ENCODE assay signal across 8 cellular contexts in genomic region chr4:118032691-118033090, GRCh38. TPM values are rescaled to one million over a fixed set of nuclear protein-coding genes. Genes with fewer than 3 reads are reported as not detected.
DNase-seq lines count a peak whose midpoint lies in the region; ATAC-seq and TF ChIP-seq lines count a peak whose summit lies in the region.
"Had no signal": no experiment of that assay in that cellular context is flagged by ENCODE, and none has a peak within 500 bp of the region (broad histone marks: within the 10 kb centered on the region; RNA-seq: fewer than 3 reads in every experiment).

No MANE protein-coding gene starts in this region.

- H3K4me3 Mint-ChIP-seq in GM23338: peak overlapping the region; percentile 81

- H3K36me3 ChIP-seq in GM23338 (ENCODE audit: insufficient read depth): no peaks in the 10 kb centered on the region
- no peaks in the 10 kb centered on the region for H3K36me3 ChIP-seq in osteoblast (ENCODE audit: insufficient read depth, low read length)
- H3K36me3 ChIP-seq: Peyer's patch had no signal

- peaks cover 6% of the 10 kb centered on the region; the same call in 2 of the 3 replicates for H3K4me1 Mint-ChIP-seq in GM23338

- H3K4me3 ChIP-seq in GM23338 (peak overlapping the region; percentile 52), dorsolateral prefrontal cortex (peak overlapping the region in 58 of 59 donors; percentile 50 to 87 (median 71)), osteoblast (ENCODE audit: insufficient read depth, low read length) (no peak overlapping the region)

- H2AFZ ChIP-seq in GM23338: peak overlapping the region; percentile 84
- H2AFZ ChIP-seq in osteoblast (ENCODE audit: low read length): no peak overlapping the region

- no peaks in the 10 kb centered on the region for H3F3A ChIP-seq in GM23338 (replicated peaks; ENCODE audit: low read depth)

- H4K20me1 ChIP-seq in GM23338 (replicated peaks; ENCODE audit: insufficient read depth) (no peaks in the 10 kb centered on the region), osteoblast (ENCODE audit: insufficient read depth, low read length) (no peaks in the 10 kb centered on the region)

- no peaks in the 10 kb centered on the region for H3K9me3 Mint-ChIP-seq in GM23338

- H3K4me2 ChIP-seq in GM23338 (peak overlapping the region; percentile 74), osteoblast (ENCODE audit: insufficient read depth, low read length) (peak overlapping the region; percentile 74)

- no peaks in the 10 kb centered on the region for H3K9me2 ChIP-seq in GM23338 (ENCODE audit: insufficient read depth)

- H3K79me2 ChIP-seq in GM23338 (replicated peaks; ENCODE audit: insufficient read depth) (no peaks in the 10 kb centered on the region), osteoblast (ENCODE audit: insufficient read depth, low read length) (no peaks in the 10 kb centered on the region)

- H3K27ac ChIP-seq in GM23338 (ENCODE audit: low read depth) (no peak overlapping the region), dorsolateral prefrontal cortex (peak overlapping the region in 51 of 59 donors; percentile 10 to 92 (median 79)), osteoblast (ENCODE audit: low read depth, low read length) (no peak overlapping the region)
- H3K27ac ChIP-seq: Peyer's patch had no signal

- H3K36me3 Mint-ChIP-seq in GM23338 (ENCODE audit: low read depth): no peaks in the 10 kb centered on the region

- DNase-seq in GM23338 (ENCODE audit: low spot score) (peak; percentile 30), M059J (ENCODE audit: low read depth) (peak; percentile 43), dorsolateral prefrontal cortex (peak in 6 of 10 donors; percentile 40 to 68 (median 52)), osteoblast (ENCODE audit: insufficient read length, low spot score, missing footprints) (no peak), COR-L47 (lab: John Stamatoyannopoulos, UW) (no peak)

- peaks cover 10% of the 10 kb centered on the region for H3K27me3 ChIP-seq in GM23338 (ENCODE audit: insufficient read depth)
- H3K27me3 ChIP-seq in dorsolateral prefrontal cortex: peaks cover 0 to 12% (median 0%) of the 10 kb centered on the region in 45 donors
- peaks cover 31% of the 10 kb centered on the region for H3K27me3 ChIP-seq in osteoblast (ENCODE audit: insufficient read depth, low read length)
- H3K27me3 ChIP-seq: Peyer's patch had no signal

- TF ChIP-seq CTCF in GM23338 (conservative IDR thresholded peaks at IDR 0.05; ENCODE audit: low read depth in 2 of 2): no peak
- no peak for TF ChIP-seq CTCF in dorsolateral prefrontal cortex (IDR thresholded peaks at IDR 0.05 in 54 of 56, conservative IDR thresholded peaks at IDR 0.05 in 2 of 56; ENCODE audit: low read depth in 1 of 56, partially characterized antibody in 56 of 56)
- no peak for TF ChIP-seq CTCF in osteoblast (IDR thresholded peaks at IDR 0.05; ENCODE audit: extremely low read depth, low read depth, low read length)

- no peaks in the 10 kb centered on the region for H3K9me3 ChIP-seq in osteoblast (ENCODE audit: low read depth, low read length)
- H3K9me3 ChIP-seq: Peyer's patch had no signal

- no peak overlapping the region for H3K27ac Mint-ChIP-seq in GM23338

- no peaks in the 10 kb centered on the region for H3K27me3 Mint-ChIP-seq in GM23338 (ENCODE audit: insufficient read depth, low read depth, poor library complexity)

- peak; percentile 35 for ATAC-seq in GM23338
- no peak for ATAC-seq in HG03175 (IDR thresholded peaks at IDR 0.05; ENCODE audit: unreplicated experiment)
- no peak for ATAC-seq in HG02571 (IDR thresholded peaks at IDR 0.05; ENCODE audit: unreplicated experiment)

- H3K4me1 ChIP-seq in GM23338 (ENCODE audit: insufficient read depth) (peaks cover 9% of the 10 kb centered on the region; the same call in 1 of the 2 replicates), osteoblast (ENCODE audit: insufficient read depth, low read length) (no peaks in the 10 kb centered on the region)

- intact Hi-C loops in dorsolateral prefrontal cortex (cut with DNase I): loop anchor here (5.0 to 10.0 kb wide), 3 partner anchors 192 to 900 kb away; no protein-coding TSS in a partner anchor

TF ChIP-seq in GM23338, 12 proteins besides CTCF, POLR2A, EP300 and RAD21 (continues in another document):
- TF ChIP-seq EZH2 (IDR thresholded peaks at IDR 0.05; ENCODE audit: low read depth, unreplicated experiment) (no peak), ZNF462 (CRISPR knock-in tag; IDR thresholded peaks at IDR 0.05) (no peak), ETS1 (IDR thresholded peaks at IDR 0.05) (no peak), POLR2AphosphoS5 (IDR thresholded peaks at IDR 0.05; ENCODE audit: low read depth) (no peak), STAT1 (IDR thresholded peaks at IDR 0.05; ENCODE audit: unreplicated experiment) (no peak), NANOG (IDR thresholded peaks at IDR 0.05; ENCODE audit: borderline replicate concordance) (no peak), CREB1 (CRISPR knock-in tag; IDR thresholded peaks at IDR 0.05; ENCODE audit: low read depth) (no peak)

RNA-seq across cellular contexts. Expression of gene NDST3, which starts 1.6 kb away (rescaled TPM):
- 0.31 and 0.56 TPM in 2 replicates for total RNA-seq in GM23338 (2014; rRNA removed; shearing (Covaris generic))
- polyA plus RNA-seq in GM23338 (2016; fragmentation: Nextera tagmentation; extraction: Ambion mirVana): 0.19 and 0.21 TPM in 2 replicates
- 0.07 TPM in 1 of 2 replicates, not detected in the other for total RNA-seq in M059J (2014; rRNA removed; shearing (Covaris generic))
- total RNA-seq in dorsolateral prefrontal cortex: 10 to 100 TPM in 117 of 120 experiments, 1 to 10 TPM in 3; 5.4 to 45.3 (median 23.4) TPM
- total RNA-seq in osteoblast: not detected in 2 replicates
- total RNA-seq: Peyer's patch had no signal

Comparison
In these comparisons a context has a peak if more than half of its experiments do, and no peak if none do; other contexts are left out.
1. DNase-seq: peak in GM23338 (single experiment), M059J (single experiment) and dorsolateral prefrontal cortex (6 of 10); none in osteoblast (single experiment) and COR-L47 (single experiment).
2. H3K27ac ChIP-seq: peak in dorsolateral prefrontal cortex (51 of 59); none in GM23338 (single experiment) and osteoblast (single experiment).